In genomic region chr17:79989106-79989835, GRCh38 we compare ENCODE assay signal across 1 cellular context.
TF ChIP-seq lines count a peak whose summit lies in the region.

No MANE protein-coding gene starts in this region.

TF ChIP-seq in IMR-90, 13 proteins besides CTCF, POLR2A, EP300 and RAD21 (continued from another document):
- TF ChIP-seq, protein P1, sequence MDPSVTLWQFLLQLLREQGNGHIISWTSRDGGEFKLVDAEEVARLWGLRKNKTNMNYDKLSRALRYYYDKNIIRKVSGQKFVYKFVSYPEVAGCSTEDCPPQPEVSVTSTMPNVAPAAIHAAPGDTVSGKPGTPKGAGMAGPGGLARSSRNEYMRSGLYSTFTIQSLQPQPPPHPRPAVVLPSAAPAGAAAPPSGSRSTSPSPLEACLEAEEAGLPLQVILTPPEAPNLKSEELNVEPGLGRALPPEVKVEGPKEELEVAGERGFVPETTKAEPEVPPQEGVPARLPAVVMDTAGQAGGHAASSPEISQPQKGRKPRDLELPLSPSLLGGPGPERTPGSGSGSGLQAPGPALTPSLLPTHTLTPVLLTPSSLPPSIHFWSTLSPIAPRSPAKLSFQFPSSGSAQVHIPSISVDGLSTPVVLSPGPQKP (IDR thresholded peaks at IDR 0.05; ENCODE audit: borderline replicate concordance, low read depth, low read length), result no peak
- no peak for TF ChIP-seq BHLHE40 (IDR thresholded peaks at IDR 0.05; ENCODE audit: low read depth, low read length)
